In genomic region chr22:43247546-43248260, GRCh38 we compare ENCODE assay signal across 31 cellular contexts.
"Had no signal": no experiment of that assay in that cellular context is flagged by ENCODE, and none has a peak within 500 bp of the region (broad histone marks: within the 10 kb centered on the region; RNA-seq: fewer than 3 reads in every experiment).

No MANE protein-coding gene starts in this region.

- H3K27me3 Mint-ChIP-seq: dendritic cell treated with granulocyte-macrophage colony-stimulating factor and Interleukin-4, amounts not matched to agents 40 ng/mL and 50 ng/mL, for 4 days; natural killer cell treated with Interleukin-12 subunit alpha and Interleukin-12 subunit beta and Interleukin-15 and Interleukin-18, amount 100 ng/mL, for 72 hours had no signal

- DNase-seq: colonic mucosa; effector CD8-positive, alpha-beta T cell; endodermal cell; foreskin keratinocyte; heart left ventricle; left colon; left ventricle myocardium inferior; lower lobe of right lung; mucosa of descending colon; naive B cell; nucleus accumbens; posterior cingulate gyrus; psoas muscle; right cardiac atrium; sigmoid colon; stimulated activated CD4-positive, alpha-beta T cell treated with anti-CD3 and anti-CD28 coated beads, Interleukin-2, amount 100 ng/mL, for 24 hours; stimulated activated CD4-positive, alpha-beta T cell treated with anti-CD3 and anti-CD28 coated beads, Interleukin-4, amount 100 ng/mL, for 24 hours; stimulated activated naive CD8-positive, alpha-beta T cell treated with anti-CD3 and anti-CD28 coated beads, Interleukin-15, Interleukin-2, amounts not matched to agents 100 U/mL and 50 U/mL, for 24 hours; substantia nigra; testis; upper lobe of right lung; uterus had no signal

- H3K4me3 Mint-ChIP-seq: dendritic cell treated with granulocyte-macrophage colony-stimulating factor and Interleukin-4, amounts not matched to agents 40 ng/mL and 50 ng/mL, for 4 days; endodermal cell; mesothelial cell of epicardium; natural killer cell treated with Interleukin-12 subunit alpha and Interleukin-12 subunit beta and Interleukin-15 and Interleukin-18, amount 100 ng/mL, for 72 hours; neural crest cell; stimulated activated memory B cell treated with anti-CD40 and anti-IgM and Interleukin-4, amounts not matched to agents 10 μg/mL and 1 μg/mL and 100 μg/mL, for 72 hours had no signal

- H3K27ac ChIP-seq: colonic mucosa, esophagus muscularis mucosa, foreskin keratinocyte, gastroesophageal sphincter, heart left ventricle, hepatocyte, left ventricle myocardium inferior, lower lobe of right lung, psoas muscle, sigmoid colon, testis, tibial nerve, upper lobe of right lung, uterus had no signal

- H3K36me3 Mint-ChIP-seq: mesothelial cell of epicardium; naive B cell; natural killer cell treated with Interleukin-12 subunit alpha and Interleukin-12 subunit beta and Interleukin-15 and Interleukin-18, amount 100 ng/mL, for 72 hours; stimulated activated memory B cell treated with anti-CD40 and anti-IgM and Interleukin-4, amounts not matched to agents 10 μg/mL and 1 μg/mL and 100 μg/mL, for 72 hours had no signal

- H3K4me3 ChIP-seq: colonic mucosa, esophagus muscularis mucosa, gastroesophageal sphincter, heart left ventricle, hepatocyte, left ventricle myocardium inferior, lower lobe of right lung, mucosa of descending colon, psoas muscle, sigmoid colon, testis, tibial nerve, upper lobe of right lung, uterus had no signal

- H3K4me1 Mint-ChIP-seq: endodermal cell had no signal

- H2AFZ ChIP-seq: hepatocyte had no signal

- H3K36me3 ChIP-seq: colonic mucosa, heart left ventricle, left ventricle myocardium inferior, lower lobe of right lung, sigmoid colon, tibial nerve, upper lobe of right lung, uterus had no signal

- H3K79me2 ChIP-seq: hepatocyte had no signal

- H3K4me1 ChIP-seq: colonic mucosa, esophagus muscularis mucosa, foreskin keratinocyte, gastroesophageal sphincter, heart left ventricle, left ventricle myocardium inferior, lower lobe of right lung, psoas muscle, sigmoid colon, testis, tibial nerve, upper lobe of right lung, uterus had no signal

- H3K9me3 ChIP-seq: colonic mucosa, esophagus muscularis mucosa, gastroesophageal sphincter, heart left ventricle, left ventricle myocardium inferior, lower lobe of right lung, mucosa of descending colon, psoas muscle, sigmoid colon, testis, tibial nerve, upper lobe of right lung, uterus had no signal

- H3K9me3 Mint-ChIP-seq: dendritic cell treated with granulocyte-macrophage colony-stimulating factor and Interleukin-4, amounts not matched to agents 40 ng/mL and 50 ng/mL, for 4 days; endodermal cell; mesothelial cell of epicardium; naive B cell; natural killer cell treated with Interleukin-12 subunit alpha and Interleukin-12 subunit beta and Interleukin-15 and Interleukin-18, amount 100 ng/mL, for 72 hours; neural crest cell; stimulated activated memory B cell treated with anti-CD40 and anti-IgM and Interleukin-4, amounts not matched to agents 10 μg/mL and 1 μg/mL and 100 μg/mL, for 72 hours had no signal

- ATAC-seq: foreskin keratinocyte; gastroesophageal sphincter; heart left ventricle; left colon; lower lobe of right lung; mucosa of descending colon; psoas muscle; right cardiac atrium; stimulated activated memory B cell treated with anti-CD40 and anti-IgM and Interleukin-4, amounts not matched to agents 10 μg/mL and 1 μg/mL and 100 μg/mL, for 72 hours; stimulated activated naive CD8-positive, alpha-beta T cell treated with anti-CD3 and anti-CD28 coated beads, Interleukin-15, Interleukin-2, amounts not matched to agents 100 U/mL and 50 U/mL, for 24 hours; upper lobe of right lung had no signal

- H3K27ac Mint-ChIP-seq: dendritic cell treated with granulocyte-macrophage colony-stimulating factor and Interleukin-4, amounts not matched to agents 40 ng/mL and 50 ng/mL, for 4 days; endodermal cell; mesothelial cell of epicardium; naive B cell; natural killer cell treated with Interleukin-12 subunit alpha and Interleukin-12 subunit beta and Interleukin-15 and Interleukin-18, amount 100 ng/mL, for 72 hours; stimulated activated memory B cell treated with anti-CD40 and anti-IgM and Interleukin-4, amounts not matched to agents 10 μg/mL and 1 μg/mL and 100 μg/mL, for 72 hours had no signal

- H3K4me2 ChIP-seq: hepatocyte had no signal

- H3K27me3 ChIP-seq: colonic mucosa, esophagus muscularis mucosa, gastroesophageal sphincter, heart left ventricle, hepatocyte, testis, tibial nerve, upper lobe of right lung, uterus had no signal
